ENCODE assay signal across 10 cellular contexts in genomic region chr14:89507521-89507920, GRCh38.
A peak's percentile ranks its signal among the peaks of the same experiment; 100 is the strongest.
DNase-seq lines count a peak whose midpoint lies in the region; ATAC-seq and TF ChIP-seq lines count a peak whose summit lies in the region.
"Had no signal": no experiment of that assay in that cellular context is flagged by ENCODE, and none has a peak within 500 bp of the region (broad histone marks: within the 10 kb centered on the region; RNA-seq: fewer than 3 reads in every experiment).

No MANE protein-coding gene starts in this region.

- DNase-seq in GM04504 (ENCODE audit: low read depth), result peak; percentile 34
- peak; percentile 38 for DNase-seq in astrocyte of the cerebellum (ENCODE audit: low read depth)
- no peak for DNase-seq in progenitor cell of endocrine pancreas (ENCODE audit: low spot score, unreplicated experiment)
- no peak for DNase-seq in stimulated activated naive CD4-positive, alpha-beta T cell treated with Interleukin-2 at 50 U/mL for 16 hours (lab: John Stamatoyannopoulos, UW)
- DNase-seq in GM19240 (ENCODE audit: insufficient read length, low spot score), result no peak
- no peak for DNase-seq in Ammon's horn (ENCODE audit: low spot score)
- DNase-seq: Karpas-422 had no signal

- peaks cover 3% of the 10 kb centered on the region for H3K9me3 Mint-ChIP-seq in progenitor cell of endocrine pancreas (ENCODE audit: low read depth)

- no peak for TF ChIP-seq CTCF in astrocyte of the cerebellum (IDR thresholded peaks at IDR 0.05; ENCODE audit: low read depth, low read length, missing control alignments)
- no peak for TF ChIP-seq CTCF in progenitor cell of endocrine pancreas (IDR thresholded peaks at IDR 0.05; ENCODE audit: unreplicated experiment)

- H3K36me3 Mint-ChIP-seq in progenitor cell of endocrine pancreas (ENCODE audit: insufficient read depth), result peaks cover 3% of the 10 kb centered on the region
- H3K36me3 Mint-ChIP-seq: neural progenitor cell had no signal

- H3K4me1 Mint-ChIP-seq in progenitor cell of endocrine pancreas (ENCODE audit: low read depth), result peaks cover 8% of the 10 kb centered on the region

- in situ Hi-C loops in astrocyte of the cerebellum (cut with HindIII; ENCODE audit: low sequenced_read_pairs), result no loop called here

- ATAC-seq in HG03175 (IDR thresholded peaks at IDR 0.05; ENCODE audit: unreplicated experiment) (peak; percentile 33), HG02885 (IDR thresholded peaks at IDR 0.05; ENCODE audit: poor library complexity, unreplicated experiment) (no peak)

- H3K27ac Mint-ChIP-seq in progenitor cell of endocrine pancreas, result peak overlapping the region; percentile 25
- H3K27ac Mint-ChIP-seq: neural progenitor cell had no signal

- H3K4me3 Mint-ChIP-seq in progenitor cell of endocrine pancreas (ENCODE audit: low read depth), result no peak overlapping the region
- H3K4me3 Mint-ChIP-seq: neural progenitor cell had no signal

- H3K4me3 ChIP-seq in astrocyte of the cerebellum (ENCODE audit: low read depth, low read length), result no peak overlapping the region
- H3K4me3 ChIP-seq: neural progenitor cell had no signal

- H3K27me3 Mint-ChIP-seq in progenitor cell of endocrine pancreas, result peaks cover 4% of the 10 kb centered on the region

Comparison
In these comparisons a context has a peak if more than half of its experiments do, and no peak if none do; other contexts are left out.
1. DNase-seq: peak in GM04504 (single experiment) and astrocyte of the cerebellum (single experiment); none in progenitor cell of endocrine pancreas (single experiment), stimulated activated naive CD4-positive, alpha-beta T cell treated with Interleukin-2 at 50 U/mL for 16 hours (single experiment), GM19240 (single experiment) and Ammon's horn (single experiment).